ENCODE assay signal across 8 cellular contexts in the genomic region with DNA sequence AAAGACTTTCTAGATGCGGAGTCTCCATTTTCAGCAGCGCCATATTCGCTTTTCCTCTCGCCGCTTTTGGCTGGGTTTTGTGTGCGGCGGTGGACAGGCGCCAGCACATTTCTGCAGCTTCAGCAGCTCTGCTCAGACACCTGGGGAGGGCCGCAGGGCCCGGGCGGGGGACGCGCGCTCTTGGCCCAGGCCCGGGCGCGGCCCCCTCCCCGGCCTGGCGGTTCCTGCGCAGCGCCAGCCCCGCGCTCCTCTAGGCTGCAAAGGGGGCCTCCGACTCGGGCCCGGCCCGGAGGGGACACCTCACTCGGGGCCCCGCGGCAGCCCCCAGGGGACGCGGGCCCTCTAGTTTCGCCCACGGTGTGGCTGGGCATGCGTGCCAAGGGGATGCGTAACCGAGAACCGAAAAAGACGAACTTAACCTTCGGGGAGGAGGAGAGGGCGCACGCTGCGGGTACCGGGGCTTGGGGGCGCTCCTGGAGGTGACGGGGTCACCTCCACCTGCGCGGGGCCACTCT. TPM values are rescaled to one million over a fixed set of nuclear protein-coding genes. Genes with fewer than 3 reads are reported as not detected.
DNase-seq lines count a peak whose midpoint lies in the region; ATAC-seq, FAIRE-seq and TF ChIP-seq lines count a peak whose summit lies in the region.

No MANE protein-coding gene starts in this region.

- H3K9me3 ChIP-seq in suprapubic skin = no peaks in the 10 kb centered on the region

- TF ChIP-seq CTCF in nephron progenitor cell (IDR thresholded peaks at IDR 0.05) (no peak), suprapubic skin (IDR thresholded peaks at IDR 0.05) (no peak), D721Med (IDR thresholded peaks at IDR 0.05; ENCODE audit: insufficient read depth, missing control alignments) (no peak)

- no peaks in the 10 kb centered on the region for H3K4me1 ChIP-seq in suprapubic skin

- no peak for FAIRE-seq in D721Med (lab: Jason Lieb, UNC)

- TF ChIP-seq EP300 in suprapubic skin (IDR thresholded peaks at IDR 0.05) = no peak

- peak overlapping the region; percentile 91 for H3K4me3 Mint-ChIP-seq in nephron progenitor cell

- peaks cover 18% of the 10 kb centered on the region for H3K4me1 Mint-ChIP-seq in nephron progenitor cell

- peak; percentile 67 for ATAC-seq in GM21423 (IDR thresholded peaks at IDR 0.05; ENCODE audit: unreplicated experiment)

- H3K27me3 Mint-ChIP-seq in nephron progenitor cell (ENCODE audit: low read depth, poor library complexity) = peaks cover 67% of the 10 kb centered on the region

- no peaks in the 10 kb centered on the region for H3K9me3 Mint-ChIP-seq in nephron progenitor cell

- peak overlapping the region; percentile 94 for H3K4me3 ChIP-seq in suprapubic skin

- WGBS in suprapubic skin = 0% methylated on average over 17 of the region's 48 CpGs

- H3K36me3 Mint-ChIP-seq in nephron progenitor cell (ENCODE audit: low read depth) = no peaks in the 10 kb centered on the region

- H3K27me3 ChIP-seq in suprapubic skin = no peaks in the 10 kb centered on the region

- H3K36me3 ChIP-seq in suprapubic skin = no peaks in the 10 kb centered on the region

- no peak for TF ChIP-seq POLR2A in suprapubic skin (IDR thresholded peaks at IDR 0.05)

- peak overlapping the region; percentile 97 for H3K27ac ChIP-seq in suprapubic skin

- H3K27ac Mint-ChIP-seq in nephron progenitor cell = no peak overlapping the region

- DNase-seq in D341Med (ENCODE audit: low spot score) = peak; percentile 67
- peak; percentile 32 for DNase-seq in LHCN-M2 (ENCODE audit: low read depth)
- DNase-seq in activated T-helper 1 cell treated with Interleukin-2 at 50 U/mL for 16 hours (ENCODE audit: low read depth) = peak; percentile 24
- peak; percentile 62 for DNase-seq in fibroblast of peridontal ligament (ENCODE audit: extremely low read depth)
- peak; percentile 50 for DNase-seq in nephron progenitor cell
- DNase-seq in suprapubic skin (ENCODE audit: low spot score in 2 of 2) = peak in 1 of 2 donors; percentile 64
- no peak for DNase-seq in D721Med (ENCODE audit: insufficient read length, low spot score)

RNA-seq across cellular contexts. Expression of a gene that starts 34.5 kb away (rescaled TPM):
- total RNA-seq in LHCN-M2 (2014; rRNA removed) (0.26 TPM in 1 of 2 replicates, not detected in the other), suprapubic skin (not detected)
- polyA plus RNA-seq in LHCN-M2 (2012) = not detected
